ENCODE assay signal across 1 cellular context in genomic region chr19:14479985-14480694, GRCh38.
TF ChIP-seq lines count a peak whose summit lies in the region.

No MANE protein-coding gene starts in this region.

TF ChIP-seq in HepG2, 621 proteins besides CTCF, POLR2A, EP300 and RAD21:
- TF ChIP-seq HNRNPL (IDR thresholded peaks at IDR 0.05; ENCODE audit: low read depth, low read length) (no peak), ZNF33B (CRISPR knock-in tag; IDR thresholded peaks at IDR 0.05) (no peak), ATF7-NPFF (CRISPR knock-in tag; IDR thresholded peaks at IDR 0.05; ENCODE audit: low read depth) (no peak), RXRA (CRISPR knock-in tag; IDR thresholded peaks at IDR 0.05) (0 out of 2 replicates have a peak, but pooled peaks have one; percentile 51), FOXO1 (CRISPR knock-in tag; IDR thresholded peaks at IDR 0.05) (0 out of 2 replicates have a peak, but pooled peaks have one; percentile 9), HBP1 (CRISPR knock-in tag; IDR thresholded peaks at IDR 0.05; ENCODE audit: low read depth) (0 out of 2 replicates have a peak, but pooled peaks have one; percentile 24), HNRNPK (IDR thresholded peaks at IDR 0.05; ENCODE audit: low read depth, low read length, poor library complexity, severe bottlenecking) (peak; percentile 73), ZHX1 (CRISPR knock-in tag; IDR thresholded peaks at IDR 0.05; ENCODE audit: low read depth) (peak; percentile 85), ZNF274 (CRISPR knock-in tag; IDR thresholded peaks at IDR 0.05) (peak; percentile 35; the same call in 1 of the 2 replicates), ZIK1 (CRISPR knock-in tag; IDR thresholded peaks at IDR 0.05; ENCODE audit: borderline replicate concordance, low read depth) (0 out of 2 replicates have a peak, but pooled peaks have one; percentile 35), ZBTB38 (CRISPR knock-in tag; IDR thresholded peaks at IDR 0.05) (peak; percentile 80), ZNF687 (CRISPR knock-in tag; IDR thresholded peaks at IDR 0.05) (peak; percentile 32), ZNF782 (CRISPR knock-in tag; IDR thresholded peaks at IDR 0.05; ENCODE audit: borderline replicate concordance) (0 out of 2 replicates have a peak, but pooled peaks have one; percentile 26), MAX (IDR thresholded peaks at IDR 0.05) (no peak), STAG1 (CRISPR knock-in tag; IDR thresholded peaks at IDR 0.05) (peak; percentile 64), ZBTB33 (CRISPR knock-in tag; IDR thresholded peaks at IDR 0.05) (peak; percentile 99), ZFP91 (CRISPR knock-in tag; IDR thresholded peaks at IDR 0.05; ENCODE audit: borderline replicate concordance) (no peak; the same call in 1 of the 2 replicates), GABPB1 (CRISPR knock-in tag; IDR thresholded peaks at IDR 0.05) (peak; percentile 42; the same call in 1 of the 2 replicates), RBFOX2 (IDR thresholded peaks at IDR 0.05; ENCODE audit: low read depth, low read length) (peak; percentile 66), ZNF703 (CRISPR knock-in tag; IDR thresholded peaks at IDR 0.05; ENCODE audit: borderline replicate concordance) (no peak), SP1 (IDR thresholded peaks at IDR 0.05) (no peak), SP1 (CRISPR knock-in tag; IDR thresholded peaks at IDR 0.05) (peak; percentile 14; the same call in 1 of the 2 replicates), HOXA3 (CRISPR knock-in tag; IDR thresholded peaks at IDR 0.05) (peak; percentile 69), ZBTB4 (CRISPR knock-in tag; IDR thresholded peaks at IDR 0.05; ENCODE audit: borderline replicate concordance) (peak; percentile 55; the same call in 1 of the 2 replicates)
TF ChIP-seq in HepG2: peak in this region for 17.
